In genomic region chr18:74286106-74286856, GRCh38 we compare ENCODE assay signal across 20 cellular contexts. TPM values are rescaled to one million over a fixed set of nuclear protein-coding genes. Genes with fewer than 3 reads are reported as not detected.
DNase-seq lines count a peak whose midpoint lies in the region; ATAC-seq, FAIRE-seq and TF ChIP-seq lines count a peak whose summit lies in the region.
"Had no signal": no experiment of that assay in that cellular context is flagged by ENCODE, and none has a peak within 500 bp of the region (broad histone marks: within the 10 kb centered on the region; RNA-seq: fewer than 3 reads in every experiment).

No MANE protein-coding gene starts in this region.

- BruUV-seq in MCF 10A (replicated peaks; lab: Mats Ljungman, UMichigan), result no TSS peak

- H3K4me3 ChIP-seq in breast epithelium (no peak overlapping the region), tibial nerve (no peak overlapping the region)
- H3K4me3 ChIP-seq: GM12878, neural progenitor cell, testis had no signal

- H3K27ac Mint-ChIP-seq in MCF 10A (ENCODE audit: low read depth, unreplicated experiment) (peak overlapping the region; percentile 35), WTC11 (peak overlapping the region; percentile 79; the same call in 1 of the 2 replicates), natural killer cell (no peak overlapping the region)
- no peak overlapping the region for H3K27ac Mint-ChIP-seq in stimulated activated naive B cell treated with anti-CD40 and anti-IgM and Interleukin-4, amounts not matched to agents 10 μg/mL and 1 μg/mL and 100 μg/mL, for 72 hours
- H3K27ac Mint-ChIP-seq: activated CD4-positive, alpha-beta T cell treated with anti-CD3 and anti-CD28 coated beads for 36 hours; CD4-positive, alpha-beta memory T cell; neural progenitor cell had no signal

- peak; percentile 71 for FAIRE-seq in islet of Langerhans (lab: Jason Lieb, UNC)
- FAIRE-seq: GM12878 had no signal

- peaks cover 11 to 33% of the 10 kb centered on the region in 2 donors for H3K4me1 ChIP-seq in breast epithelium
- peaks cover 0 to 96% (median 50%) of the 10 kb centered on the region in 4 donors for H3K4me1 ChIP-seq in tibial nerve

- H3K36me3 ChIP-seq in breast epithelium, result no peaks in the 10 kb centered on the region
- H3K36me3 ChIP-seq in tibial nerve, result no peaks in the 10 kb centered on the region
- H3K36me3 ChIP-seq: neural progenitor cell had no signal

- no peak for TF ChIP-seq EP300 in tibial nerve (IDR thresholded peaks at IDR 0.05)

- TF ChIP-seq CTCF in MCF 10A (IDR thresholded peaks at IDR 0.05; ENCODE audit: unreplicated experiment) (no peak), breast epithelium (IDR thresholded peaks at IDR 0.05) (no peak), WTC11 (IDR thresholded peaks at IDR 0.05) (no peak), tibial nerve (IDR thresholded peaks at IDR 0.05) (no peak), natural killer cell (IDR thresholded peaks at IDR 0.05) (no peak)

- POLR2A ChIA-PET in MCF 10A (lab: Yijun Ruan, JAX), result interaction anchor here (0.6 kb wide), 1 partner anchor 240 kb away, joined by 3 read pairs; no protein-coding TSS in a partner anchor
- POLR2A ChIA-PET in WTC11 (lab: Charles Lee), result no interaction called here

- CTCF ChIA-PET in MCF 10A (lab: Yijun Ruan, JAX) (no interaction called here), WTC11 (lab: Charles Lee) (no interaction called here)

- H3K27me3 ChIP-seq in breast epithelium (no peaks in the 10 kb centered on the region), tibial nerve (no peaks in the 10 kb centered on the region)
- H3K27me3 ChIP-seq: testis had no signal

- H3K9me3 Mint-ChIP-seq in MCF 10A (ENCODE audit: unreplicated experiment) (no peaks in the 10 kb centered on the region), WTC11 (no peaks in the 10 kb centered on the region), natural killer cell (no peaks in the 10 kb centered on the region)
- H3K9me3 Mint-ChIP-seq in stimulated activated naive B cell treated with anti-CD40 and anti-IgM and Interleukin-4, amounts not matched to agents 10 μg/mL and 1 μg/mL and 100 μg/mL, for 72 hours, result no peaks in the 10 kb centered on the region
- H3K9me3 Mint-ChIP-seq: CD4-positive, alpha-beta memory T cell had no signal

- H3K27me3 Mint-ChIP-seq in MCF 10A (ENCODE audit: insufficient read depth, unreplicated experiment) (no peaks in the 10 kb centered on the region), WTC11 (ENCODE audit: low read depth) (no peaks in the 10 kb centered on the region), natural killer cell (ENCODE audit: low read depth in 2 of 2) (no peaks in the 10 kb centered on the region)
- H3K27me3 Mint-ChIP-seq in stimulated activated naive B cell treated with anti-CD40 and anti-IgM and Interleukin-4, amounts not matched to agents 10 μg/mL and 1 μg/mL and 100 μg/mL, for 72 hours, result no peaks in the 10 kb centered on the region
- H3K27me3 Mint-ChIP-seq: activated CD4-positive, alpha-beta T cell treated with anti-CD3 and anti-CD28 coated beads for 36 hours; CD4-positive, alpha-beta memory T cell had no signal

- H3K27ac ChIP-seq in breast epithelium (no peak overlapping the region), tibial nerve (peak overlapping the region; percentile 1 to 87 (median 45))
- H3K27ac ChIP-seq: neural progenitor cell had no signal

- WGBS in tibial nerve, 2 donors, result 80 to 89% methylated on average over 4 of the region's 4 CpGs

- H3K36me3 Mint-ChIP-seq in MCF 10A (ENCODE audit: insufficient read depth, unreplicated experiment) (peaks cover under 1% of the 10 kb centered on the region), WTC11 (peaks cover 10% of the 10 kb centered on the region), natural killer cell (no peaks in the 10 kb centered on the region)
- H3K36me3 Mint-ChIP-seq in stimulated activated naive B cell treated with anti-CD40 and anti-IgM and Interleukin-4, amounts not matched to agents 10 μg/mL and 1 μg/mL and 100 μg/mL, for 72 hours, result peaks cover 11 to 12% of the 10 kb centered on the region in 2 donors

- intact Hi-C loops in MCF 10A (cut with micrococcal nuclease), result no loop called here
- intact Hi-C loops in breast epithelium (cut with DNase I; ENCODE audit: low total_unique reads), result no loop called here
- intact Hi-C loops in natural killer cell (cut with micrococcal nuclease), result no loop called here

- peaks cover 27% of the 10 kb centered on the region for H3K4me1 Mint-ChIP-seq in MCF 10A (ENCODE audit: insufficient read depth, unreplicated experiment)
- peaks cover 78% of the 10 kb centered on the region for H3K4me1 Mint-ChIP-seq in WTC11
- peaks cover 19 to 20% of the 10 kb centered on the region in 2 donors for H3K4me1 Mint-ChIP-seq in natural killer cell
- H3K4me1 Mint-ChIP-seq in stimulated activated naive B cell treated with anti-CD40 and anti-IgM and Interleukin-4, amounts not matched to agents 10 μg/mL and 1 μg/mL and 100 μg/mL, for 72 hours, result peaks cover 32 to 36% of the 10 kb centered on the region in 2 donors

- H3K9me3 ChIP-seq in breast epithelium, result no peaks in the 10 kb centered on the region
- no peaks in the 10 kb centered on the region for H3K9me3 ChIP-seq in tibial nerve
- H3K9me3 ChIP-seq: testis had no signal

- DNase-seq in MCF 10A (ENCODE audit: unreplicated experiment) (no peak), breast epithelium (ENCODE audit: low spot score in 2 of 2) (no peak), WTC11 (ENCODE audit: low spot score) (no peak), tibial nerve (ENCODE audit: low spot score in 2 of 2) (no peak), natural killer cell (no peak), NCI-H128 (lab: John Stamatoyannopoulos, UW; ENCODE audit: unreplicated experiment) (no peak)
- DNase-seq in stimulated activated naive B cell treated with anti-CD40 and anti-IgM and Interleukin-4, amounts not matched to agents 10 μg/mL and 1 μg/mL and 100 μg/mL, for 72 hours, result no peak
- DNase-seq: 8988T; activated CD4-positive, alpha-beta T cell treated with anti-CD3 and anti-CD28 coated beads for 36 hours; activated naive CD4-positive, alpha-beta T cell treated with Interleukin-2 at 50 U/mL for 16 hours; CD4-positive, alpha-beta memory T cell; NCI-H1092; SIG-M5; stimulated activated CD4-positive, alpha-beta T cell treated with anti-CD3 and anti-CD28 coated beads, Interleukin-1b, Interleukin-23, amount 100 ng/mL, for 48 hours; testis had no signal

- TF ChIP-seq POLR2A in breast epithelium (IDR thresholded peaks at IDR 0.05), result no peak
- no peak for TF ChIP-seq POLR2A in tibial nerve (IDR thresholded peaks at IDR 0.05)

- ATAC-seq in WTC11, result no peak
- ATAC-seq in natural killer cell, result no peak
- no peak for ATAC-seq in stimulated activated naive B cell treated with anti-CD40 and anti-IgM and Interleukin-4, amounts not matched to agents 10 μg/mL and 1 μg/mL and 100 μg/mL, for 72 hours (replicated peaks)
- ATAC-seq: activated CD4-positive, alpha-beta T cell treated with anti-CD3 and anti-CD28 coated beads for 36 hours; GM12878; HCT116 had no signal

- H3K4me3 Mint-ChIP-seq in MCF 10A (ENCODE audit: unreplicated experiment) (no peak overlapping the region), WTC11 (no peak overlapping the region), natural killer cell (no peak overlapping the region)
- no peak overlapping the region for H3K4me3 Mint-ChIP-seq in stimulated activated naive B cell treated with anti-CD40 and anti-IgM and Interleukin-4, amounts not matched to agents 10 μg/mL and 1 μg/mL and 100 μg/mL, for 72 hours
- H3K4me3 Mint-ChIP-seq: activated CD4-positive, alpha-beta T cell treated with anti-CD3 and anti-CD28 coated beads for 36 hours; CD4-positive, alpha-beta memory T cell; neural progenitor cell had no signal

TF ChIP-seq in WTC11, 78 proteins besides CTCF, POLR2A, EP300 and RAD21:
- TF ChIP-seq PRDM15 (CRISPR knock-in tag; IDR thresholded peaks at IDR 0.05), result no peak
- no peak for TF ChIP-seq ZBTB21 (CRISPR knock-in tag; IDR thresholded peaks at IDR 0.05; ENCODE audit: borderline replicate concordance)
- no peak for TF ChIP-seq GRHL2 (CRISPR knock-in tag; IDR thresholded peaks at IDR 0.05; ENCODE audit: insufficient replicate concordance, severe bottlenecking)

RNA-seq across cellular contexts. Expression of gene CYB5A, which starts 5.5 kb away (rescaled TPM):
- 19.4 and 27.5 TPM in 2 replicates for total RNA-seq in MCF 10A (2022)
- total RNA-seq in breast epithelium, result 100 to 1,000 TPM; 185 to 646 (median 300) TPM
- 127 to 170 TPM (median 159 TPM) in 3 replicates for total RNA-seq in WTC11 (2021)
- total RNA-seq in tibial nerve, result 100 to 1,000 TPM; 232 to 490 (median 267) TPM
- 10 to 100 TPM; 10.4 to 14.6 (median 13.0) TPM for total RNA-seq in natural killer cell

RNA-seq across cellular contexts. Expression of gene C18orf63, which starts 29.4 kb away (rescaled TPM):
- total RNA-seq in MCF 10A (2022) (not detected in 2 replicates), breast epithelium (under 1 TPM in 1 of 3 donors, not detected in 2; 0.16 TPM), WTC11 (2021) (not detected in 3 replicates), tibial nerve (not detected), natural killer cell (not detected)
- total RNA-seq: activated CD4-positive, alpha-beta T cell treated with anti-CD3 and anti-CD28 coated beads for 36 hours; CD4-positive, alpha-beta memory T cell; fibroblast of villous mesenchyme; GM12878 had no signal

Comparison
In these comparisons a context has a peak if more than half of its experiments do, and no peak if none do; other contexts are left out.
1. H3K27ac Mint-ChIP-seq: peak in MCF 10A (single experiment) and WTC11 (single experiment); none in natural killer cell (0 of 2) and stimulated activated naive B cell treated with anti-CD40 and anti-IgM and Interleukin-4, amounts not matched to agents 10 μg/mL and 1 μg/mL and 100 μg/mL, for 72 hours (single experiment).
2. H3K27ac ChIP-seq: peak in tibial nerve (4 of 4); none in breast epithelium (0 of 2).